23 cellular contexts compared by ENCODE assay signal in the genomic region with DNA sequence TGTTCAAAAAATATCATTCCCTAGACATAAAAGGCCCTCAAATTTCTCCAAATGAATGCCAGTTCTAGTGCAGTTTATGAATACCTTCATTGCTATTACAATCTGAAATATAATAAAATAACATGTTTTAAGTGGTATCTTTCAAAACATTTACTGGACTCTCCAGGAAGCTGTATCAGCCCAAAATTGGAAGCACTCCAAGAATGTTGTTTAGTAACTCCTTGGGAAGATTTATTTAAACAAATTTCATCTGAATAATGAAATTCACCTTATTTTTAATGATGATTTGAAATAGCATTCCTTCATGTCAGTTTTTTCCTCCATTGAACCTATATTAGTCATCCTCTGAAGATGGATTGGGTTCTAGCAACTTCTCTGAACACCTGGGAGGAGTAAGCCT.
DNase-seq lines count a peak whose midpoint lies in the region; ATAC-seq and TF ChIP-seq lines count a peak whose summit lies in the region.
"Had no signal": no experiment of that assay in that cellular context is flagged by ENCODE, and none has a peak within 500 bp of the region (broad histone marks: within the 10 kb centered on the region; RNA-seq: fewer than 3 reads in every experiment).

No MANE protein-coding gene starts in this region.

- H3K9ac ChIP-seq in trophoblast cell (ENCODE audit: low read length), result no peak overlapping the region

- no peak overlapping the region for H2BK5ac ChIP-seq in trophoblast cell (ENCODE audit: low read depth, low read length, poor library complexity)

- DNase-seq in AG08396 (ENCODE audit: low spot score) (peak; percentile 5), HS-27A (ENCODE audit: low read depth) (peak; percentile 17), astrocyte of the hippocampus (ENCODE audit: low read depth, low spot score) (peak; percentile 12), fibroblast of the aortic adventitia (ENCODE audit: low read depth) (peak; percentile 62), trophoblast cell (no peak), SHP77 treated with DMSO at 0.1 percent for 48 hours (lab: John Stamatoyannopoulos, UW) (no peak)
- no peak for DNase-seq in stimulated activated CD4-positive, alpha-beta T cell treated with anti-CD3 and anti-CD28 coated beads, Interleukin-4, amount 100 ng/mL, for 4 hours
- DNase-seq: ACHN; activated CD4-positive, alpha-beta T cell treated with anti-CD3 and anti-CD28 coated beads for 36 hours; cortex of kidney; GF-D8; kidney glomerular epithelial cell; MM.1S; naive B cell; NCI-H2171 treated with DMSO at 0.1 percent for 48 hours; SHP77; substantia nigra; uterus had no signal

- H3K4me2 ChIP-seq in trophoblast cell (ENCODE audit: low read length), result no peak overlapping the region

- no peak overlapping the region for H4K12ac ChIP-seq in trophoblast cell (ENCODE audit: low read depth, low read length)

- no peaks in the 10 kb centered on the region for H3K36me3 ChIP-seq in trophoblast cell (ENCODE audit: control insufficient read depth in 1 of 2, insufficient read depth in 2 of 2, low read length in 2 of 2)
- H3K36me3 ChIP-seq: HAP-1 had no signal

- no peaks in the 10 kb centered on the region for H3K79me2 ChIP-seq in trophoblast cell (ENCODE audit: control insufficient read depth, insufficient read depth, low read length, poor library complexity)

- no peak overlapping the region for H2AFZ ChIP-seq in trophoblast cell (ENCODE audit: insufficient read depth, low read length, poor library complexity)

- H2BK120ac ChIP-seq in trophoblast cell (ENCODE audit: insufficient read depth, low read length, poor library complexity), result no peak overlapping the region

- no peak overlapping the region for H4K91ac ChIP-seq in trophoblast cell (ENCODE audit: low read depth, low read length)

- no peaks in the 10 kb centered on the region for H3K9me3 ChIP-seq in trophoblast cell (ENCODE audit: insufficient read depth, low read depth, low read length)
- H3K9me3 ChIP-seq: HAP-1, uterus had no signal

- no peaks in the 10 kb centered on the region for H3K27me3 ChIP-seq in trophoblast cell (ENCODE audit: insufficient read depth, low read length)
- H3K27me3 ChIP-seq: uterus had no signal

- no peak overlapping the region for H3K14ac ChIP-seq in trophoblast cell (ENCODE audit: low read length)

- H3K18ac ChIP-seq in trophoblast cell (ENCODE audit: low read length), result no peak overlapping the region

- no peak for ATAC-seq in HG03442 (IDR thresholded peaks at IDR 0.05; ENCODE audit: unreplicated experiment)
- ATAC-seq: activated CD4-positive, alpha-beta T cell treated with anti-CD3 and anti-CD28 coated beads for 36 hours; activated naive CD4-positive, alpha-beta T cell treated with anti-CD3 and anti-CD28 coated beads, Interleukin-2, amount 50 U/mL, for 72 hours; GM12878 had no signal

- H4K8ac ChIP-seq in trophoblast cell (ENCODE audit: low read depth, low read length), result no peak overlapping the region

- H3K4ac ChIP-seq in trophoblast cell (ENCODE audit: low read depth, low read length), result no peak overlapping the region

- no peak overlapping the region for H3K27ac ChIP-seq in trophoblast cell (ENCODE audit: low read depth, low read length)
- H3K27ac ChIP-seq: HL-60, uterus had no signal

- H2AK5ac ChIP-seq in trophoblast cell (ENCODE audit: low read length), result no peak overlapping the region

- H3K23ac ChIP-seq in trophoblast cell (ENCODE audit: low read length), result no peak overlapping the region

- H3K4me1 ChIP-seq in trophoblast cell (ENCODE audit: control insufficient read depth in 1 of 2, insufficient read depth in 2 of 2, low read length in 2 of 2), result no peaks in the 10 kb centered on the region
- H3K4me1 ChIP-seq: HAP-1, uterus had no signal

- H3K4me3 ChIP-seq in fibroblast of the aortic adventitia (ENCODE audit: low read depth, low read length), result no peak overlapping the region
- H3K4me3 ChIP-seq in trophoblast cell (ENCODE audit: low read depth, low read length), result no peak overlapping the region
- H3K4me3 ChIP-seq: GM12878, HAP-1, uterus had no signal

- no peak overlapping the region for H2BK12ac ChIP-seq in trophoblast cell (ENCODE audit: low read length)

- H3K79me1 ChIP-seq in trophoblast cell (ENCODE audit: low read length), result no peaks in the 10 kb centered on the region

- TF ChIP-seq CTCF in fibroblast of the aortic adventitia (IDR thresholded peaks at IDR 0.05; ENCODE audit: insufficient read depth, low read length), result no peak

Comparison
In these comparisons a context has a peak if more than half of its experiments do, and no peak if none do; other contexts are left out.
1. DNase-seq: peak in AG08396 (single experiment), HS-27A (single experiment), astrocyte of the hippocampus (single experiment) and fibroblast of the aortic adventitia (single experiment); none in trophoblast cell (0 of 2), stimulated activated CD4-positive, alpha-beta T cell treated with anti-CD3 and anti-CD28 coated beads, Interleukin-4, amount 100 ng/mL, for 4 hours (0 of 2) and SHP77 treated with DMSO at 0.1 percent for 48 hours (single experiment).